In genomic region chr16:68085259-68086071, GRCh38 we compare ENCODE assay signal across 8 cellular contexts. TPM values are rescaled to one million over a fixed set of nuclear protein-coding genes. Genes with fewer than 3 reads are reported as not detected.
DNase-seq lines count a peak whose midpoint lies in the region; ATAC-seq and TF ChIP-seq lines count a peak whose summit lies in the region.

NFATC3 (plus strand) TSS chr16:68085370; CDS start chr16:68085682, 312 bp downstream.

- no peak for TF ChIP-seq CTCF in GM10248 (IDR thresholded peaks at IDR 0.05; ENCODE audit: control extremely low read depth, extremely low read depth, low read depth, missing control alignments)
- 0 out of 3 replicates have a peak, but pooled peaks have one; percentile 8 for TF ChIP-seq CTCF in H9 (conservative IDR thresholded peaks at IDR 0.05)
- no peak for TF ChIP-seq CTCF in MM.1S (IDR thresholded peaks at IDR 0.05; ENCODE audit: low read length)
- TF ChIP-seq CTCF in adrenal gland (IDR thresholded peaks at IDR 0.05): no peak
- TF ChIP-seq CTCF in heart right ventricle (IDR thresholded peaks at IDR 0.05): peak in 3 of 9 donors; percentile 18 to 36 (median 22)
- TF ChIP-seq CTCF in prostate gland (IDR thresholded peaks at IDR 0.05): no peak
- TF ChIP-seq CTCF in upper lobe of right lung (IDR thresholded peaks at IDR 0.05): no peak

- TF ChIP-seq POLR2A in adrenal gland (IDR thresholded peaks at IDR 0.05): peak; percentile 52 to 82
- peak; percentile 73 for TF ChIP-seq POLR2A in prostate gland (IDR thresholded peaks at IDR 0.05)

- peak within 1 kb of the TSS; percentile 81 for H3K4me3 ChIP-seq in MM.1S (ENCODE audit: low read length)
- H3K4me3 ChIP-seq in adrenal gland: peak within 1 kb of the TSS; percentile 56 to 97 (median 91)
- peak within 1 kb of the TSS; percentile 84 to 93 (median 90) for H3K4me3 ChIP-seq in heart right ventricle
- peak within 1 kb of the TSS; percentile 81 to 92 for H3K4me3 ChIP-seq in prostate gland
- H3K4me3 ChIP-seq in upper lobe of right lung: peak within 1 kb of the TSS; percentile 81

- H3K27ac Mint-ChIP-seq in H9: peak within 1 kb of the TSS; percentile 94 to 98 (median 97)
- H3K27ac Mint-ChIP-seq in T-cell: peak within 1 kb of the TSS; percentile 93 to 97

- peaks cover 0 to 2% (median 0%) of the 10 kb centered on the region in 3 experiments; a peak in 1 of 7 replicates for H3K36me3 Mint-ChIP-seq in H9 (ENCODE audit: insufficient read depth in 1 of 3, low read depth in 3 of 3)
- no peaks in the 10 kb centered on the region for H3K36me3 Mint-ChIP-seq in T-cell

- no peak within 1 kb of the TSS for H2BK20ac ChIP-seq in H9 (ENCODE audit: low read depth, low read length, poor library complexity, severe bottlenecking)

- H3K4me1 Mint-ChIP-seq in H9 (peaks cover 21 to 23% of the 10 kb centered on the region in 2 experiments), T-cell (peaks cover 65 to 72% (median 72%) of the 10 kb centered on the region in 3 donors)

- H3K27me3 Mint-ChIP-seq in H9 (ENCODE audit: low read depth) (no peaks in the 10 kb centered on the region; the same call in 1 of the 2 replicates), T-cell (no peaks in the 10 kb centered on the region)

- peak within 1 kb of the TSS; percentile 67 for H3K9ac ChIP-seq in H9 (ENCODE audit: extremely low read depth, insufficient read length, low read length)
- peak within 1 kb of the TSS; percentile 88 for H3K9ac ChIP-seq in MM.1S (ENCODE audit: low read length)

- H2BK120ac ChIP-seq in H9 (ENCODE audit: low read depth, low read length, poor library complexity, severe bottlenecking): no peak within 1 kb of the TSS

- H3K23me2 ChIP-seq in H9 (ENCODE audit: insufficient read length, low read depth, low read length, poor library complexity, severe bottlenecking): peaks cover 12% of the 10 kb centered on the region

- peak within 1 kb of the TSS; percentile 87 for H3K14ac ChIP-seq in H9 (ENCODE audit: insufficient read depth, low read length)

- H3K27ac ChIP-seq in H9 (ENCODE audit: insufficient read length, low read depth, low read length): peak within 1 kb of the TSS; percentile 53
- H3K27ac ChIP-seq in MM.1S (ENCODE audit: low read length): peak within 1 kb of the TSS; percentile 86; the same call in 1 of the 2 replicates
- H3K27ac ChIP-seq in adrenal gland: peak within 1 kb of the TSS; percentile 90 to 99 (median 98)
- peak within 1 kb of the TSS; percentile 94 to 100 (median 98) for H3K27ac ChIP-seq in heart right ventricle
- peak within 1 kb of the TSS; percentile 95 for H3K27ac ChIP-seq in prostate gland
- H3K27ac ChIP-seq in upper lobe of right lung: peak within 1 kb of the TSS; percentile 99

- H3T11ph ChIP-seq in H9 (ENCODE audit: low read length): no peak within 1 kb of the TSS

- H3K9me3 ChIP-seq in H9 (ENCODE audit: control insufficient read depth, low read depth, low read length): no peaks in the 10 kb centered on the region
- H3K9me3 ChIP-seq in MM.1S (replicated peaks; ENCODE audit: insufficient read depth, low read length): no peaks in the 10 kb centered on the region
- H3K9me3 ChIP-seq in adrenal gland (replicated peaks in 1 of 3): no peaks in the 10 kb centered on the region
- no peaks in the 10 kb centered on the region for H3K9me3 ChIP-seq in heart right ventricle
- no peaks in the 10 kb centered on the region for H3K9me3 ChIP-seq in prostate gland
- no peaks in the 10 kb centered on the region for H3K9me3 ChIP-seq in upper lobe of right lung

- peak within 1 kb of the TSS; percentile 78 for H3K18ac ChIP-seq in H9 (ENCODE audit: insufficient read length, low read depth, low read length)

- WGBS in H9 (ENCODE audit: extremely low coverage, insufficient read length, low lambda C conversion rate): no CpG with 5 or more reads among the region's 104 CpGs
- WGBS in adrenal gland, 4 donors: 0 to 1% (median 0%) methylated on average over 5 to 104 of the region's 104 CpGs
- 0% methylated on average over 99 to 104 of the region's 104 CpGs for WGBS in heart right ventricle, 2 donors
- under 1% methylated on average over 78 of the region's 104 CpGs for WGBS in prostate gland

- H3K9me2 ChIP-seq in MM.1S (replicated peaks; ENCODE audit: insufficient read depth, low read length): no peaks in the 10 kb centered on the region

- CTCF ChIA-PET in GM10248 (lab: Yijun Ruan, JAX) (interaction anchor here (0.7 to 4.9 kb wide), 16 partner anchors 9 to 538 kb away, joined by 3 to 32 read pairs (median 5); no protein-coding TSS in a partner anchor), T-cell (lab: Charles Lee) (interaction anchor here (0.6 to 2.9 kb wide), 20 partner anchors 8 to 1496 kb away, joined by 3 to 18 read pairs (median 4); partner anchors contain the start of genes PRMT7 (in 1 of the 2), RANBP10 (in 1 of the 2), SLC7A6OS (in 1 of the 2) and TSNAXIP1 (in 1 of the 2))

- H3K36me3 ChIP-seq in MM.1S (replicated peaks; ENCODE audit: insufficient read depth, low read length) (no peaks in the 10 kb centered on the region), adrenal gland (replicated peaks in 1 of 2) (no peaks in the 10 kb centered on the region), heart right ventricle (no peaks in the 10 kb centered on the region), prostate gland (no peaks in the 10 kb centered on the region), upper lobe of right lung (no peaks in the 10 kb centered on the region)

- H2AFZ ChIP-seq in H9 (ENCODE audit: low read length) (no peak within 1 kb of the TSS), MM.1S (ENCODE audit: low read length) (peak within 1 kb of the TSS; percentile 100)

- no peaks in the 10 kb centered on the region for H3K27me3 ChIP-seq in H9 (ENCODE audit: insufficient read depth, low read length)
- H3K27me3 ChIP-seq in MM.1S (replicated peaks; ENCODE audit: insufficient read depth, low read length): no peaks in the 10 kb centered on the region
- no peaks in the 10 kb centered on the region for H3K27me3 ChIP-seq in adrenal gland
- no peaks in the 10 kb centered on the region for H3K27me3 ChIP-seq in heart right ventricle
- no peaks in the 10 kb centered on the region for H3K27me3 ChIP-seq in prostate gland (replicated peaks; ENCODE audit: insufficient read depth)
- H3K27me3 ChIP-seq in upper lobe of right lung: no peaks in the 10 kb centered on the region

- no peaks in the 10 kb centered on the region for H4K20me1 ChIP-seq in H9 (ENCODE audit: control insufficient read depth, insufficient read depth, insufficient read length)
- peaks cover 3% of the 10 kb centered on the region; the same call in 1 of the 2 replicates for H4K20me1 ChIP-seq in MM.1S (ENCODE audit: insufficient read depth, low read length)

- POLR2A ChIA-PET in GM10248 (lab: Yijun Ruan, JAX): interaction anchor here (0.6 to 1.4 kb wide), 6 partner anchors 8 to 1068 kb away, joined by 3 to 10 read pairs (median 4); no protein-coding TSS in a partner anchor
- POLR2A ChIA-PET in T-cell (lab: Charles Lee): interaction anchor here (0.5 to 1.2 kb wide), 9 partner anchors 9 to 547 kb away, joined by 3 to 14 read pairs (median 4); no protein-coding TSS in a partner anchor

- H3K79me1 ChIP-seq in H9 (ENCODE audit: insufficient read depth, low read depth, low read length, poor library complexity, severe bottlenecking): no peaks in the 10 kb centered on the region

- no peak within 1 kb of the TSS for H3K4ac ChIP-seq in H9 (ENCODE audit: low read depth, low read length)

- no peak within 1 kb of the TSS for H2BK5ac ChIP-seq in H9 (ENCODE audit: insufficient read length, low read length)

- no peak within 1 kb of the TSS for H2AK5ac ChIP-seq in H9 (ENCODE audit: insufficient read length, low read length)

- no peak within 1 kb of the TSS for H3K23ac ChIP-seq in H9 (ENCODE audit: insufficient read length, low read depth, low read length)

- no peak within 1 kb of the TSS for H2BK15ac ChIP-seq in H9 (ENCODE audit: low read depth, low read length)

- intact Hi-C loops in adrenal gland (cut with DNase I): no loop called here
- intact Hi-C loops in heart right ventricle (cut with DNase I): loop anchor here in 2 of 10 donors (5.0 to 10.0 kb wide), 2 partner anchors 142 to 149 kb away; partner anchors contain the start of gene ESRP2 (in 1 of the 2)
- intact Hi-C loops in prostate gland (cut with DNase I): loop anchor here (2.0 kb wide), 1 partner anchor 143 kb away; no protein-coding TSS in a partner anchor
- intact Hi-C loops in upper lobe of right lung (cut with DNase I): loop anchor here (10.0 kb wide), 1 partner anchor 149 kb away; the partner anchor contains the start of gene ESRP2

- H3K79me2 ChIP-seq in H9 (ENCODE audit: insufficient read depth, low read length): peaks cover 11% of the 10 kb centered on the region; the same call in 1 of the 2 replicates
- H3K79me2 ChIP-seq in MM.1S (ENCODE audit: low read length): peaks cover 48% of the 10 kb centered on the region

- peak; percentile 80 to 87 (median 83) for ATAC-seq in T-cell (replicated peaks in 1 of 4)
- ATAC-seq in heart right ventricle: peak; percentile 87 to 94 (median 92)
- ATAC-seq in upper lobe of right lung: peak; percentile 94

- DNase-seq in GM10248 (ENCODE audit: extremely low spot score) (peak; percentile 97), H9 (peak; percentile 37), MM.1S (peak; percentile 99), T-cell (peak; percentile 96 to 100 (median 99)), adrenal gland (peak; percentile 99), heart right ventricle (peak; percentile 99), prostate gland (ENCODE audit: low spot score) (peak; percentile 98), upper lobe of right lung (peak; percentile 100)

- H2BK12ac ChIP-seq in H9 (ENCODE audit: insufficient read length, low read depth, low read length): no peak within 1 kb of the TSS

- no peaks in the 10 kb centered on the region; the same call in 1 of the 2 replicates for H3K4me1 ChIP-seq in H9 (ENCODE audit: insufficient read depth, low read length)
- peaks cover 26% of the 10 kb centered on the region for H3K4me1 ChIP-seq in MM.1S (ENCODE audit: low read length)
- peaks cover 23 to 77% of the 10 kb centered on the region in 2 donors for H3K4me1 ChIP-seq in adrenal gland (replicated peaks in 1 of 2)
- peaks cover 8 to 85% (median 60%) of the 10 kb centered on the region in 9 donors for H3K4me1 ChIP-seq in heart right ventricle
- peaks cover 6% of the 10 kb centered on the region for H3K4me1 ChIP-seq in prostate gland (replicated peaks)
- H3K4me1 ChIP-seq in upper lobe of right lung: peaks cover 52% of the 10 kb centered on the region

- H4K8ac ChIP-seq in H9 (replicated peaks; ENCODE audit: insufficient read length, low read depth, low read length): no peak within 1 kb of the TSS

- H4K91ac ChIP-seq in H9 (ENCODE audit: insufficient read length, low read depth, low read length): no peak within 1 kb of the TSS

- H3K4me2 ChIP-seq in H9 (ENCODE audit: insufficient read depth, insufficient read length, low read length) (peak within 1 kb of the TSS; percentile 92), MM.1S (ENCODE audit: low read depth, low read length) (peak within 1 kb of the TSS; percentile 99)

- H3K9me3 Mint-ChIP-seq in H9 (peaks cover 0 to 3% of the 10 kb centered on the region in 2 experiments; a peak in 1 of 5 replicates), T-cell (no peaks in the 10 kb centered on the region)

- peaks cover 31% of the 10 kb centered on the region for H3F3A ChIP-seq in MM.1S (ENCODE audit: insufficient read depth, low read length)

- H3K4me3 Mint-ChIP-seq in H9: peak within 1 kb of the TSS; percentile 99 to 100
- peak within 1 kb of the TSS; percentile 83 to 87 (median 85) for H3K4me3 Mint-ChIP-seq in T-cell

- H3K56ac ChIP-seq in H9 (ENCODE audit: insufficient read length, low read depth, low read length): no peak within 1 kb of the TSS

- no peak within 1 kb of the TSS for H4K5ac ChIP-seq in H9 (ENCODE audit: insufficient read length, low read depth, low read length)

RNA-seq across cellular contexts. Expression of gene NFATC3, which starts in this region (rescaled TPM):
- 31.6 and 33.0 TPM in 2 replicates for total RNA-seq in H9 (2021)
- 100 to 1,000 TPM; 111 to 144 (median 116) TPM for total RNA-seq in T-cell
- total RNA-seq in adrenal gland: 10 to 100 TPM; 26.6 to 81.2 (median 37.7) TPM
- polyA plus RNA-seq in adrenal gland: 10 to 100 TPM in 2 of 3 donors, 1 to 10 TPM in 1; 6.6 to 20.3 (median 11.6) TPM
- total RNA-seq in heart right ventricle: 10 to 100 TPM; 19.8 to 32.9 (median 25.1) TPM
- 1 to 10 TPM; 6.3 to 9.2 TPM for polyA plus RNA-seq in heart right ventricle
- 10 to 100 TPM; 36.6 to 84.1 TPM for total RNA-seq in prostate gland
- 74.5 TPM for total RNA-seq in upper lobe of right lung

Comparison
In these comparisons a context has a peak if more than half of its experiments do, and no peak if none do; other contexts are left out.
1. Peak in every context shown above with its lines: DNase-seq, ATAC-seq, H3K4me3 ChIP-seq and H3K27ac ChIP-seq.
2. DNase-seq: peak in every context shown above with its lines; median percentile 100 in upper lobe of right lung; 99 in MM.1S; 99 in T-cell; 99 in adrenal gland; 99 in heart right ventricle; 98 in prostate gland; 97 in GM10248; 37 in H9.
3. intact Hi-C loops: an anchor here in prostate gland (2.0 kb wide) and upper lobe of right lung (10.0 kb wide); none called in adrenal gland.